Comparison of ENCODE assay signal across 1 cellular context in genomic region chr14:53368714-53369191, GRCh38.
TF ChIP-seq lines count a peak whose summit lies in the region.

No MANE protein-coding gene starts in this region.

TF ChIP-seq in GM12878, 131 proteins besides CTCF, POLR2A, EP300 and RAD21 (continued from another document):
- TF ChIP-seq, protein P1, sequence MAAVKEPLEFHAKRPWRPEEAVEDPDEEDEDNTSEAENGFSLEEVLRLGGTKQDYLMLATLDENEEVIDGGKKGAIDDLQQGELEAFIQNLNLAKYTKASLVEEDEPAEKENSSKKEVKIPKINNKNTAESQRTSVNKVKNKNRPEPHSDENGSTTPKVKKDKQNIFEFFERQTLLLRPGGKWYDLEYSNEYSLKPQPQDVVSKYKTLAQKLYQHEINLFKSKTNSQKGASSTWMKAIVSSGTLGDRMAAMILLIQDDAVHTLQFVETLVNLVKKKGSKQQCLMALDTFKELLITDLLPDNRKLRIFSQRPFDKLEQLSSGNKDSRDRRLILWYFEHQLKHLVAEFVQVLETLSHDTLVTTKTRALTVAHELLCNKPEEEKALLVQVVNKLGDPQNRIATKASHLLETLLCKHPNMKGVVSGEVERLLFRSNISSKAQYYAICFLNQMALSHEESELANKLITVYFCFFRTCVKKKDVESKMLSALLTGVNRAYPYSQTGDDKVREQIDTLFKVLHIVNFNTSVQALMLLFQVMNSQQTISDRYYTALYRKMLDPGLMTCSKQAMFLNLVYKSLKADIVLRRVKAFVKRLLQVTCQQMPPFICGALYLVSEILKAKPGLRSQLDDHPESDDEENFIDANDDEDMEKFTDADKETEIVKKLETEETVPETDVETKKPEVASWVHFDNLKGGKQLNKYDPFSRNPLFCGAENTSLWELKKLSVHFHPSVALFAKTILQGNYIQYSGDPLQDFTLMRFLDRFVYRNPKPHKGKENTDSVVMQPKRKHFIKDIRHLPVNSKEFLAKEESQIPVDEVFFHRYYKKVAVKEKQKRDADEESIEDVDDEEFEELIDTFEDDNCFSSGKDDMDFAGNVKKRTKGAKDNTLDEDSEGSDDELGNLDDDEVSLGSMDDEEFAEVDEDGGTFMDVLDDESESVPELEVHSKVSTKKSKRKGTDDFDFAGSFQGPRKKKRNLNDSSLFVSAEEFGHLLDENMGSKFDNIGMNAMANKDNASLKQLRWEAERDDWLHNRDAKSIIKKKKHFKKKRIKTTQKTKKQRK (IDR thresholded peaks at IDR 0.05; ENCODE audit: low read depth, low read length), result no peak
- TF ChIP-seq SMARCA5 (IDR thresholded peaks at IDR 0.05) (no peak), CHD4 (IDR thresholded peaks at IDR 0.05) (no peak), FOXM1 (IDR thresholded peaks at IDR 0.05; ENCODE audit: low read depth, low read length) (peak; percentile 55; the same call in 1 of the 2 replicates), MXI1 (IDR thresholded peaks at IDR 0.05; ENCODE audit: low read depth, low read length) (no peak), NFIC (IDR thresholded peaks at IDR 0.05; ENCODE audit: low read depth, low read length) (peak; percentile 69; the same call in 1 of the 2 replicates), JUNB (IDR thresholded peaks at IDR 0.05) (peak; percentile 84), NFXL1 (IDR thresholded peaks at IDR 0.05; ENCODE audit: borderline replicate concordance) (no peak), MEF2A (IDR thresholded peaks at IDR 0.05; ENCODE audit: insufficient read depth, low read depth, low read length) (peak; percentile 85), RUNX3 (IDR thresholded peaks at IDR 0.05; ENCODE audit: low read length) (peak; percentile 13; the same call in 1 of the 2 replicates), TBL1XR1 (IDR thresholded peaks at IDR 0.05; ENCODE audit: low read depth, low read length) (no peak), ATF2 (IDR thresholded peaks at IDR 0.05; ENCODE audit: low read length) (peak; percentile 53; the same call in 1 of the 2 replicates), STAT3 (IDR thresholded peaks at IDR 0.05; ENCODE audit: low read depth, low read length) (no peak), GATAD2B (conservative IDR thresholded peaks at IDR 0.05; ENCODE audit: low read depth) (no peak), ZNF687 (IDR thresholded peaks at IDR 0.05) (no peak), ZBED1 (IDR thresholded peaks at IDR 0.05; ENCODE audit: borderline replicate concordance) (no peak), GABPA (IDR thresholded peaks at IDR 0.05; ENCODE audit: low read depth) (peak; percentile 49; the same call in 1 of the 2 replicates), SPI1 (IDR thresholded peaks at IDR 0.05; ENCODE audit: borderline replicate concordance, insufficient read depth, low read depth, low read length) (no peak), STAT1 (conservative IDR thresholded peaks at IDR 0.05) (no peak)
- TF ChIP-seq, protein P2, sequence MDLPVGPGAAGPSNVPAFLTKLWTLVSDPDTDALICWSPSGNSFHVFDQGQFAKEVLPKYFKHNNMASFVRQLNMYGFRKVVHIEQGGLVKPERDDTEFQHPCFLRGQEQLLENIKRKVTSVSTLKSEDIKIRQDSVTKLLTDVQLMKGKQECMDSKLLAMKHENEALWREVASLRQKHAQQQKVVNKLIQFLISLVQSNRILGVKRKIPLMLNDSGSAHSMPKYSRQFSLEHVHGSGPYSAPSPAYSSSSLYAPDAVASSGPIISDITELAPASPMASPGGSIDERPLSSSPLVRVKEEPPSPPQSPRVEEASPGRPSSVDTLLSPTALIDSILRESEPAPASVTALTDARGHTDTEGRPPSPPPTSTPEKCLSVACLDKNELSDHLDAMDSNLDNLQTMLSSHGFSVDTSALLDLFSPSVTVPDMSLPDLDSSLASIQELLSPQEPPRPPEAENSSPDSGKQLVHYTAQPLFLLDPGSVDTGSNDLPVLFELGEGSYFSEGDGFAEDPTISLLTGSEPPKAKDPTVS (IDR thresholded peaks at IDR 0.05; ENCODE audit: low read depth, low read length), result no peak
- TF ChIP-seq, protein P3, sequence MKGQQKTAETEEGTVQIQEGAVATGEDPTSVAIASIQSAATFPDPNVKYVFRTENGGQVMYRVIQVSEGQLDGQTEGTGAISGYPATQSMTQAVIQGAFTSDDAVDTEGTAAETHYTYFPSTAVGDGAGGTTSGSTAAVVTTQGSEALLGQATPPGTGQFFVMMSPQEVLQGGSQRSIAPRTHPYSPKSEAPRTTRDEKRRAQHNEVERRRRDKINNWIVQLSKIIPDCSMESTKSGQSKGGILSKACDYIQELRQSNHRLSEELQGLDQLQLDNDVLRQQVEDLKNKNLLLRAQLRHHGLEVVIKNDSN (IDR thresholded peaks at IDR 0.05; ENCODE audit: borderline replicate concordance, extremely low read length, insufficient read depth, low read depth, low read length), result no peak
